Comparison of ENCODE assay signal across 31 cellular contexts in the genomic region with DNA sequence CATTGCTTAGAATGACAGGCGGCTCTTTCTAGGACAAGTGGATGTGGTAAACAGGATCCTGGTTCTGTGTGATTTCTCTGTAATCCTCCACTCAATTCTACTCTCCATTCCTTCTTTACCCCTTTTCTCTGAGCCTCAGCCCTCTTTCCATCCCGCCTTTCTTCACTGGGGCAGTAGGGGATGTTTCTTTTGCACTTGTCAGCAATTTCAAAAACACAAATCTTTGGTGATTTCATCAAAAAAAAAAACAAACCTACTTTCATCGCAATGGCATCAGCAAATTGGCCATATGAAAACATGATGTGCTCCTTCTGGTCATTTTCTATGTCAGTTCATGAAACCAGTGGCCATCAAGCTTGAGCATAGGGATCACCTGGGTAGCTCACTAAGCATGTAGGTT.
"Had no signal": no experiment of that assay in that cellular context is flagged by ENCODE, and none has a peak within 500 bp of the region (broad histone marks: within the 10 kb centered on the region; RNA-seq: fewer than 3 reads in every experiment).

No MANE protein-coding gene starts in this region.

- H3K9me3 Mint-ChIP-seq: activated CD4-positive, alpha-beta memory T cell treated with anti-CD3 and anti-CD28 coated beads, Interleukin-2, amount 10 ng/mL, durations not matched to agents 7 days and 5 days; activated CD4-positive, alpha-beta T cell treated with anti-CD3 and anti-CD28 coated beads, Interleukin-2, amount 10 ng/mL, durations not matched to agents 7 days and 5 days; activated naive CD4-positive, alpha-beta T cell treated with anti-CD3 and anti-CD28 coated beads, Interleukin-2, amount 10 ng/mL, durations not matched to agents 7 days and 5 days; activated naive CD4-positive, alpha-beta T cell treated with anti-CD3 and anti-CD28 coated beads, Interleukin-2, amount 50 U/mL, for 72 hours; activated T-cell treated with anti-CD3 and anti-CD28 coated beads, Interleukin-2, amount 50 U/mL, for 24 hours; activated T-cell treated with anti-CD3 and anti-CD28 coated beads, Interleukin-2, amount 50 U/mL, for 72 hours; central memory CD8-positive, alpha-beta T cell; dendritic cell treated with granulocyte-macrophage colony-stimulating factor and Interleukin-4, amounts not matched to agents 40 ng/mL and 50 ng/mL, for 4 days; endodermal cell; T-helper 2 cell treated with Interferon-gamma antibody and Interleukin-4, amounts not matched to agents 5 μg/mL and 100 μg/mL, for 36 hours had no signal

- H3K36me3 Mint-ChIP-seq: activated naive CD4-positive, alpha-beta T cell treated with anti-CD3 and anti-CD28 coated beads, Interleukin-2, amount 10 ng/mL, durations not matched to agents 7 days and 5 days; activated naive CD4-positive, alpha-beta T cell treated with anti-CD3 and anti-CD28 coated beads, Interleukin-2, amount 50 U/mL, for 72 hours had no signal

- H3K36me3 ChIP-seq: brain microvascular endothelial cell had no signal

- H3K27ac Mint-ChIP-seq: activated CD4-positive, alpha-beta memory T cell treated with anti-CD3 and anti-CD28 coated beads, Interleukin-2, amount 10 ng/mL, durations not matched to agents 7 days and 5 days; activated naive CD4-positive, alpha-beta T cell treated with anti-CD3 and anti-CD28 coated beads, Interleukin-2, amount 10 ng/mL, durations not matched to agents 7 days and 5 days; activated naive CD4-positive, alpha-beta T cell treated with anti-CD3 and anti-CD28 coated beads, Interleukin-2, amount 50 U/mL, for 72 hours; activated naive CD8-positive, alpha-beta T cell treated with anti-CD3 and anti-CD28 coated beads, Interleukin-2, amount 10 ng/mL, durations not matched to agents 7 days and 5 days; activated T-cell treated with anti-CD3 and anti-CD28 coated beads, Interleukin-2, amount 50 U/mL, for 24 hours; activated T-cell treated with anti-CD3 and anti-CD28 coated beads, Interleukin-2, amount 50 U/mL, for 72 hours; dendritic cell treated with granulocyte-macrophage colony-stimulating factor and Interleukin-4, amounts not matched to agents 40 ng/mL and 50 ng/mL, for 4 days; endodermal cell; T-helper 17 cell; T-helper 2 cell treated with Interferon-gamma antibody and Interleukin-4, amounts not matched to agents 5 μg/mL and 100 μg/mL, for 36 hours had no signal

- H3K4me3 Mint-ChIP-seq: activated CD4-positive, alpha-beta memory T cell treated with anti-CD3 and anti-CD28 coated beads, Interleukin-2, amount 10 ng/mL, durations not matched to agents 7 days and 5 days; activated CD4-positive, alpha-beta T cell treated with anti-CD3 and anti-CD28 coated beads, Interleukin-2, amount 10 ng/mL, durations not matched to agents 7 days and 5 days; activated naive CD4-positive, alpha-beta T cell treated with anti-CD3 and anti-CD28 coated beads, Interleukin-2, amount 10 ng/mL, durations not matched to agents 7 days and 5 days; activated naive CD8-positive, alpha-beta T cell treated with anti-CD3 and anti-CD28 coated beads, Interleukin-2, amount 10 ng/mL, durations not matched to agents 7 days and 5 days; activated T-cell treated with anti-CD3 and anti-CD28 coated beads, Interleukin-2, amount 50 U/mL, for 24 hours; activated T-cell treated with anti-CD3 and anti-CD28 coated beads, Interleukin-2, amount 50 U/mL, for 72 hours; central memory CD8-positive, alpha-beta T cell; dendritic cell treated with granulocyte-macrophage colony-stimulating factor and Interleukin-4, amounts not matched to agents 40 ng/mL and 50 ng/mL, for 4 days; endodermal cell; T-helper 17 cell; T-helper 2 cell treated with Interferon-gamma antibody and Interleukin-4, amounts not matched to agents 5 μg/mL and 100 μg/mL, for 36 hours had no signal

- DNase-seq: activated CD4-positive, alpha-beta memory T cell treated with anti-CD3 and anti-CD28 coated beads, Interleukin-2, amount 10 ng/mL, durations not matched to agents 7 days and 5 days; activated CD4-positive, alpha-beta T cell treated with anti-CD3 and anti-CD28 coated beads for 1 hour; activated CD4-positive, alpha-beta T cell treated with anti-CD3 and anti-CD28 coated beads for 4 hours; activated CD4-positive, alpha-beta T cell treated with anti-CD3 and anti-CD28 coated beads, Interleukin-2, amount 10 ng/mL, durations not matched to agents 7 days and 5 days; activated CD4-positive, alpha-beta T cell treated with anti-CD3 and anti-CD28 coated beads, Interleukin-2, amount 50 U/mL, for 4 hours; activated CD8-positive, alpha-beta memory T cell treated with anti-CD3 and anti-CD28 coated beads, Interleukin-2, amount 50 U/mL, for 48 hours; activated gamma-delta T cell; activated naive CD4-positive, alpha-beta T cell; activated naive CD4-positive, alpha-beta T cell treated with anti-CD3 and anti-CD28 coated beads, Interleukin-2, amount 10 ng/mL, durations not matched to agents 7 days and 5 days; activated naive CD8-positive, alpha-beta T cell treated with anti-CD3 and anti-CD28 coated beads, Interleukin-2, amount 10 ng/mL, durations not matched to agents 7 days and 5 days; activated T-cell treated with anti-CD3 and anti-CD28 coated beads for 4 hours; activated T-cell treated with anti-CD3 and anti-CD28 coated beads, Interleukin-2, amount 50 U/mL, for 24 hours; activated T-cell treated with anti-CD3 and anti-CD28 coated beads, Interleukin-2, amount 50 U/mL, for 72 hours; anterior cingulate cortex; brain microvascular endothelial cell; dorsolateral prefrontal cortex; effector memory CD4-positive, alpha-beta T cell; endodermal cell; foreskin fibroblast; head of caudate nucleus; T-helper 17 cell; T1000 had no signal

- FAIRE-seq: astrocyte, bronchial epithelial cell, frontal cortex had no signal

- H3K27ac ChIP-seq: brain microvascular endothelial cell, coronary artery, dorsolateral prefrontal cortex had no signal

- H3K27me3 Mint-ChIP-seq: activated CD4-positive, alpha-beta memory T cell treated with anti-CD3 and anti-CD28 coated beads, Interleukin-2, amount 10 ng/mL, durations not matched to agents 7 days and 5 days; activated T-cell treated with anti-CD3 and anti-CD28 coated beads, Interleukin-2, amount 50 U/mL, for 24 hours; central memory CD8-positive, alpha-beta T cell; dendritic cell treated with granulocyte-macrophage colony-stimulating factor and Interleukin-4, amounts not matched to agents 40 ng/mL and 50 ng/mL, for 4 days; T-helper 17 cell had no signal

- H3K4me1 Mint-ChIP-seq: central memory CD8-positive, alpha-beta T cell; endodermal cell; T-helper 17 cell had no signal

- H3K27me3 ChIP-seq: brain microvascular endothelial cell, dorsolateral prefrontal cortex had no signal

- H3K4me3 ChIP-seq: coronary artery, dorsolateral prefrontal cortex had no signal

- ATAC-seq: activated T-cell treated with anti-CD3 and anti-CD28 coated beads, Interleukin-2, amount 50 U/mL, for 72 hours; esophagus mucosa; T-helper 17 cell had no signal
